1 cellular context compared by ENCODE assay signal in the genomic region with DNA sequence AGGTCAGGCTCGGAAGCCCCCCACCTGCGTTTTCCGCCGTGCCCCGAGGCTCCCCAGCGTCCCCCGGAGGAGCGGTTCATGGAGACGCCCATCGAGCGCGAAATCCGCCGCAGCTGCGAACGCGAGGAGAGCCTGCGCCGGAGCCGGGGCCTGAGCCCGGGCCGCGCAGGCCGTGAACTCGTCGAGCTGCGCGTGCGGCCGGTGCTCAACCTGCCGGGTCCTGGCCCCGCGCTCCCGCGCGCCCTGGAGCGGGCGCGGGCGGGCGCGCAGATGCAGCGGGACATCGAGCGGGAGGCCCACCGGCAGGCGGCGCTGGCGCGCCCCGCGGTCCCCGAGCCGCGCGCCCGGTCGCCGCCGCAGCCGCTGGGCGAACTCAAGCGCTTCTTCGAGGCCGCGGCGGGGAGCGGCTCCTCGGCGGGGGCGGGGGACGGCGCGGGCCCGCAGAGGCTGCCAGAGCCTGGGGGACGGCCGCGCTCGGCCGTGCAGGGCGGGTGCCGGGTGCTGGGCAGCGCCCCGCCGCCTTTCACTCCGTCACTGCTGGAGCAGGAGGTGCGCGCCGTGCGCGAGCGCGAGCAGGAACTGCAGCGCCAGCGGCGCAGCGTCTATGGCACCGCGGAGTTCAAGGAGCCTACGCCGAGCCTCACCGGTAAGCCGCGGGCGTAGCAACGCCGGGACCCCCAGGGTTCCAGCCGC.
TF ChIP-seq lines count a peak whose summit lies in the region.

No MANE protein-coding gene starts in this region.

TF ChIP-seq in K562, 482 proteins besides CTCF, POLR2A, EP300 and RAD21 (continued from another document and continues in another):
- TF ChIP-seq MITF (IDR thresholded peaks at IDR 0.05) (no peak), MECOM (CRISPR knock-in tag; IDR thresholded peaks at IDR 0.05) (no peak), SMARCE1 (IDR thresholded peaks at IDR 0.05) (no peak), ZBTB11 (CRISPR knock-in tag; IDR thresholded peaks at IDR 0.05) (peak in 1 of 3 experiments; percentile 48; a peak in 1 of 6 replicates), ZNF507 (tag; conservative IDR thresholded peaks at IDR 0.05) (no peak), ZNF436 (CRISPR knock-in tag; IDR thresholded peaks at IDR 0.05) (no peak), DIDO1 (tag; IDR thresholded peaks at IDR 0.05; ENCODE audit: low read depth) (no peak), ZNF133 (CRISPR knock-in tag; IDR thresholded peaks at IDR 0.05) (no peak), CEBPB (tag; IDR thresholded peaks at IDR 0.05) (no peak), TCF3 (CRISPR knock-in tag; IDR thresholded peaks at IDR 0.05) (no peak), CAMTA2 (CRISPR knock-in tag; conservative IDR thresholded peaks at IDR 0.05) (no peak), HMG20B (CRISPR knock-in tag; IDR thresholded peaks at IDR 0.05) (no peak), RBM15 (IDR thresholded peaks at IDR 0.05; ENCODE audit: insufficient read depth, low read length) (no peak), YBX1 (IDR thresholded peaks at IDR 0.05) (no peak), MCM3 (IDR thresholded peaks at IDR 0.05) (no peak), ZNF165 (CRISPR knock-in tag; IDR thresholded peaks at IDR 0.05; ENCODE audit: borderline replicate concordance) (no peak), PHF8 (IDR thresholded peaks at IDR 0.05; ENCODE audit: borderline replicate concordance, low read length) (peak; percentile 52; the same call in 1 of the 2 replicates), RFX5 (IDR thresholded peaks at IDR 0.05; ENCODE audit: low read depth, low read length) (no peak), YY1 (IDR thresholded peaks at IDR 0.05; ENCODE audit: borderline replicate concordance in 1 of 3, control insufficient read depth in 1 of 3, extremely low read depth in 1 of 3, insufficient read depth in 3 of 3, insufficient read length in 1 of 3, insufficient replicate concordance in 2 of 3, low read depth in 1 of 3, low read length in 2 of 3) (peak in 2 of 3 experiments; percentile 41 to 59), HDAC2 (IDR thresholded peaks at IDR 0.05) (peak; percentile 40; the same call in 1 of the 2 replicates), NUFIP1 (IDR thresholded peaks at IDR 0.05; ENCODE audit: partially characterized antibody) (no peak), CREM (IDR thresholded peaks at IDR 0.05; ENCODE audit: low read depth) (peak; percentile 22; the same call in 1 of the 2 replicates), SIN3B (IDR thresholded peaks at IDR 0.05; ENCODE audit: low read depth) (peak; percentile 58), ZNF77 (CRISPR knock-in tag; IDR thresholded peaks at IDR 0.05) (no peak), ZNF586 (CRISPR knock-in tag; conservative IDR thresholded peaks at IDR 0.05) (no peak), ZNF174 (CRISPR knock-in tag; IDR thresholded peaks at IDR 0.05) (no peak), JUND (IDR thresholded peaks at IDR 0.05; ENCODE audit: borderline replicate concordance, low read depth, low read length) (no peak), JUND (tag; IDR thresholded peaks at IDR 0.05; ENCODE audit: borderline replicate concordance, low read depth, low read length) (no peak)
- TF ChIP-seq, protein P1, sequence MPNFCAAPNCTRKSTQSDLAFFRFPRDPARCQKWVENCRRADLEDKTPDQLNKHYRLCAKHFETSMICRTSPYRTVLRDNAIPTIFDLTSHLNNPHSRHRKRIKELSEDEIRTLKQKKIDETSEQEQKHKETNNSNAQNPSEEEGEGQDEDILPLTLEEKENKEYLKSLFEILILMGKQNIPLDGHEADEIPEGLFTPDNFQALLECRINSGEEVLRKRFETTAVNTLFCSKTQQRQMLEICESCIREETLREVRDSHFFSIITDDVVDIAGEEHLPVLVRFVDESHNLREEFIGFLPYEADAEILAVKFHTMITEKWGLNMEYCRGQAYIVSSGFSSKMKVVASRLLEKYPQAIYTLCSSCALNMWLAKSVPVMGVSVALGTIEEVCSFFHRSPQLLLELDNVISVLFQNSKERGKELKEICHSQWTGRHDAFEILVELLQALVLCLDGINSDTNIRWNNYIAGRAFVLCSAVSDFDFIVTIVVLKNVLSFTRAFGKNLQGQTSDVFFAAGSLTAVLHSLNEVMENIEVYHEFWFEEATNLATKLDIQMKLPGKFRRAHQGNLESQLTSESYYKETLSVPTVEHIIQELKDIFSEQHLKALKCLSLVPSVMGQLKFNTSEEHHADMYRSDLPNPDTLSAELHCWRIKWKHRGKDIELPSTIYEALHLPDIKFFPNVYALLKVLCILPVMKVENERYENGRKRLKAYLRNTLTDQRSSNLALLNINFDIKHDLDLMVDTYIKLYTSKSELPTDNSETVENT (CRISPR knock-in tag; IDR thresholded peaks at IDR 0.05): peak; percentile 59
- TF ChIP-seq, protein P2, sequence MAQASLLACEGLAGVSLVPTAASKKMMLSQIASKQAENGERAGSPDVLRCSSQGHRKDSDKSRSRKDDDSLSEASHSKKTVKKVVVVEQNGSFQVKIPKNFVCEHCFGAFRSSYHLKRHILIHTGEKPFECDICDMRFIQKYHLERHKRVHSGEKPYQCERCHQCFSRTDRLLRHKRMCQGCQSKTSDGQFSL (CRISPR knock-in tag; IDR thresholded peaks at IDR 0.05): no peak
- TF ChIP-seq, protein P2 (tag; IDR thresholded peaks at IDR 0.05): no peak
- TF ChIP-seq, protein P3, sequence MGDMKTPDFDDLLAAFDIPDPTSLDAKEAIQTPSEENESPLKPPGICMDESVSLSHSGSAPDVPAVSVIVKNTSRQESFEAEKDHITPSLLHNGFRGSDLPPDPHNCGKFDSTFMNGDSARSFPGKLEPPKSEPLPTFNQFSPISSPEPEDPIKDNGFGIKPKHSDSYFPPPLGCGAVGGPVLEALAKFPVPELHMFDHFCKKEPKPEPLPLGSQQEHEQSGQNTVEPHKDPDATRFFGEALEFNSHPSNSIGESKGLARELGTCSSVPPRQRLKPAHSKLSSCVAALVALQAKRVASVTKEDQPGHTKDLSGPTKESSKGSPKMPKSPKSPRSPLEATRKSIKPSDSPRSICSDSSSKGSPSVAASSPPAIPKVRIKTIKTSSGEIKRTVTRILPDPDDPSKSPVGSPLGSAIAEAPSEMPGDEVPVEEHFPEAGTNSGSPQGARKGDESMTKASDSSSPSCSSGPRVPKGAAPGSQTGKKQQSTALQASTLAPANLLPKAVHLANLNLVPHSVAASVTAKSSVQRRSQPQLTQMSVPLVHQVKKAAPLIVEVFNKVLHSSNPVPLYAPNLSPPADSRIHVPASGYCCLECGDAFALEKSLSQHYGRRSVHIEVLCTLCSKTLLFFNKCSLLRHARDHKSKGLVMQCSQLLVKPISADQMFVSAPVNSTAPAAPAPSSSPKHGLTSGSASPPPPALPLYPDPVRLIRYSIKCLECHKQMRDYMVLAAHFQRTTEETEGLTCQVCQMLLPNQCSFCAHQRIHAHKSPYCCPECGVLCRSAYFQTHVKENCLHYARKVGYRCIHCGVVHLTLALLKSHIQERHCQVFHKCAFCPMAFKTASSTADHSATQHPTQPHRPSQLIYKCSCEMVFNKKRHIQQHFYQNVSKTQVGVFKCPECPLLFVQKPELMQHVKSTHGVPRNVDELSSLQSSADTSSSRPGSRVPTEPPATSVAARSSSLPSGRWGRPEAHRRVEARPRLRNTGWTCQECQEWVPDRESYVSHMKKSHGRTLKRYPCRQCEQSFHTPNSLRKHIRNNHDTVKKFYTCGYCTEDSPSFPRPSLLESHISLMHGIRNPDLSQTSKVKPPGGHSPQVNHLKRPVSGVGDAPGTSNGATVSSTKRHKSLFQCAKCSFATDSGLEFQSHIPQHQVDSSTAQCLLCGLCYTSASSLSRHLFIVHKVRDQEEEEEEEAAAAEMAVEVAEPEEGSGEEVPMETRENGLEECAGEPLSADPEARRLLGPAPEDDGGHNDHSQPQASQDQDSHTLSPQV (IDR thresholded peaks at IDR 0.05): peak; percentile 55; the same call in 1 of the 2 replicates
- TF ChIP-seq, protein P4, sequence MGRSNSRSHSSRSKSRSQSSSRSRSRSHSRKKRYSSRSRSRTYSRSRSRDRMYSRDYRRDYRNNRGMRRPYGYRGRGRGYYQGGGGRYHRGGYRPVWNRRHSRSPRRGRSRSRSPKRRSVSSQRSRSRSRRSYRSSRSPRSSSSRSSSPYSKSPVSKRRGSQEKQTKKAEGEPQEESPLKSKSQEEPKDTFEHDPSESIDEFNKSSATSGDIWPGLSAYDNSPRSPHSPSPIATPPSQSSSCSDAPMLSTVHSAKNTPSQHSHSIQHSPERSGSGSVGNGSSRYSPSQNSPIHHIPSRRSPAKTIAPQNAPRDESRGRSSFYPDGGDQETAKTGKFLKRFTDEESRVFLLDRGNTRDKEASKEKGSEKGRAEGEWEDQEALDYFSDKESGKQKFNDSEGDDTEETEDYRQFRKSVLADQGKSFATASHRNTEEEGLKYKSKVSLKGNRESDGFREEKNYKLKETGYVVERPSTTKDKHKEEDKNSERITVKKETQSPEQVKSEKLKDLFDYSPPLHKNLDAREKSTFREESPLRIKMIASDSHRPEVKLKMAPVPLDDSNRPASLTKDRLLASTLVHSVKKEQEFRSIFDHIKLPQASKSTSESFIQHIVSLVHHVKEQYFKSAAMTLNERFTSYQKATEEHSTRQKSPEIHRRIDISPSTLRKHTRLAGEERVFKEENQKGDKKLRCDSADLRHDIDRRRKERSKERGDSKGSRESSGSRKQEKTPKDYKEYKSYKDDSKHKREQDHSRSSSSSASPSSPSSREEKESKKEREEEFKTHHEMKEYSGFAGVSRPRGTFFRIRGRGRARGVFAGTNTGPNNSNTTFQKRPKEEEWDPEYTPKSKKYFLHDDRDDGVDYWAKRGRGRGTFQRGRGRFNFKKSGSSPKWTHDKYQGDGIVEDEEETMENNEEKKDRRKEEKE (IDR thresholded peaks at IDR 0.05; ENCODE audit: borderline replicate concordance in 1 of 2, control insufficient read depth in 1 of 2, low read depth in 2 of 2, low read length in 1 of 2): 0 out of 4 replicates have a peak, but pooled peaks of 1 of the 2 experiments have one; percentile 66
- TF ChIP-seq, protein P5, sequence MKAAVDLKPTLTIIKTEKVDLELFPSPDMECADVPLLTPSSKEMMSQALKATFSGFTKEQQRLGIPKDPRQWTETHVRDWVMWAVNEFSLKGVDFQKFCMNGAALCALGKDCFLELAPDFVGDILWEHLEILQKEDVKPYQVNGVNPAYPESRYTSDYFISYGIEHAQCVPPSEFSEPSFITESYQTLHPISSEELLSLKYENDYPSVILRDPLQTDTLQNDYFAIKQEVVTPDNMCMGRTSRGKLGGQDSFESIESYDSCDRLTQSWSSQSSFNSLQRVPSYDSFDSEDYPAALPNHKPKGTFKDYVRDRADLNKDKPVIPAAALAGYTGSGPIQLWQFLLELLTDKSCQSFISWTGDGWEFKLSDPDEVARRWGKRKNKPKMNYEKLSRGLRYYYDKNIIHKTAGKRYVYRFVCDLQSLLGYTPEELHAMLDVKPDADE (conservative IDR thresholded peaks at IDR 0.05; ENCODE audit: control insufficient read depth, low read depth, low read length): peak; percentile 32; the same call in 1 of the 2 replicates
